24 cellular contexts compared by ENCODE assay signal in genomic region chr2:181324912-181325311, GRCh38.
DNase-seq lines count a peak whose midpoint lies in the region; ATAC-seq, FAIRE-seq and TF ChIP-seq lines count a peak whose summit lies in the region.
"Had no signal": no experiment of that assay in that cellular context is flagged by ENCODE, and none has a peak within 500 bp of the region (broad histone marks: within the 10 kb centered on the region; RNA-seq: fewer than 3 reads in every experiment).

No MANE protein-coding gene starts in this region.

- no peaks in the 10 kb centered on the region for H4K20me1 ChIP-seq in HepG2 (ENCODE audit: insufficient read depth, low read length)
- H4K20me1 ChIP-seq in K562 (replicated peaks; ENCODE audit: control insufficient read depth, insufficient read depth, low read length): no peaks in the 10 kb centered on the region
- H4K20me1 ChIP-seq: BLaER1 had no signal

- H3K9ac ChIP-seq in HepG2 (ENCODE audit: insufficient read depth, low read depth, low read length): no peak overlapping the region
- H3K9ac ChIP-seq in K562 (ENCODE audit: insufficient read depth in 1 of 2, low read depth in 2 of 2, low read length in 2 of 2): no peak overlapping the region
- H3K9ac ChIP-seq: BLaER1 had no signal

- TF ChIP-seq RAD21 in HepG2 (CRISPR knock-in tag; IDR thresholded peaks at IDR 0.05) (no peak), K562 (CRISPR knock-in tag; conservative IDR thresholded peaks at IDR 0.05 in 1 of 2, IDR thresholded peaks at IDR 0.05 in 1 of 2) (no peak)

- no peak overlapping the region for H3K4me3 ChIP-seq in HepG2 (replicated peaks in 1 of 3; ENCODE audit: insufficient read depth in 1 of 3, low read depth in 2 of 3, low read length in 3 of 3)
- H3K4me3 ChIP-seq in right lobe of liver: no peak overlapping the region
- H3K4me3 ChIP-seq in K562: no peak overlapping the region
- H3K4me3 ChIP-seq: BLaER1 had no signal

- H3K4me1 ChIP-seq in HepG2 (ENCODE audit: insufficient read depth, low read length): no peaks in the 10 kb centered on the region
- no peaks in the 10 kb centered on the region for H3K4me1 ChIP-seq in right lobe of liver
- H3K4me1 ChIP-seq in K562 (replicated peaks in 1 of 2; ENCODE audit: control insufficient read depth in 2 of 2, insufficient read depth in 2 of 2, low read length in 2 of 2): no peaks in the 10 kb centered on the region
- H3K4me1 ChIP-seq: BE2C, BLaER1 had no signal

- H3K4me2 ChIP-seq in HepG2 (ENCODE audit: low read depth, low read length) (no peak overlapping the region), K562 (ENCODE audit: insufficient read depth, low read length) (no peak overlapping the region)
- H3K4me2 ChIP-seq: BLaER1 had no signal

- CTCF ChIA-PET in HepG2 (lab: Yijun Ruan, JAX; ENCODE audit: low intra/inter-chr PET ratio, low total read pairs): no interaction called here
- CTCF ChIA-PET in K562 (lab: Yijun Ruan, JAX; ENCODE audit: low intra/inter-chr PET ratio): no interaction called here

- DNase-seq in HepG2 (ENCODE audit: low spot score): no peak
- DNase-seq in right lobe of liver: no peak
- DNase-seq in K562 (ENCODE audit: extremely low read depth in 1 of 4, low spot score in 3 of 4): no peak
- DNase-seq in frontal cortex (ENCODE audit: low spot score in 2 of 2): no peak
- DNase-seq in NCI-H2029 treated with DMSO at 0.1 percent for 48 hours (lab: John Stamatoyannopoulos, UW): no peak
- no peak for DNase-seq in NCI-H2227 (lab: John Stamatoyannopoulos, UW; ENCODE audit: unreplicated experiment)
- no peak for DNase-seq in NCI-H82 (lab: John Stamatoyannopoulos, UW)
- DNase-seq: ACHN; BE2C; C1 segment of cervical spinal cord; CD4-positive, alpha-beta memory T cell; CD4-positive, CD25-positive, alpha-beta regulatory T cell; CD8-positive, alpha-beta memory T cell; COR-L47; DMS 273 treated with DMSO at 0.1 percent for 48 hours; DMS153; DMS53; DMS79; DND-41; EL; GDM1 had no signal

- ATAC-seq in HepG2 (no peak), right lobe of liver (no peak), K562 (no peak)

- H3K36me3 ChIP-seq in HepG2 (replicated peaks in 1 of 2; ENCODE audit: control insufficient read depth in 1 of 2, insufficient read depth in 2 of 2, low read length in 2 of 2) (no peaks in the 10 kb centered on the region), right lobe of liver (no peaks in the 10 kb centered on the region), K562 (ENCODE audit: control insufficient read depth, insufficient read depth, low read length) (no peaks in the 10 kb centered on the region)
- H3K36me3 ChIP-seq: BE2C, BLaER1 had no signal

- intact Hi-C loops in HepG2 (cut with micrococcal nuclease; ENCODE audit: unreplicated experiment) (no loop called here), right lobe of liver (cut with DNase I) (no loop called here), K562 (cut with micrococcal nuclease) (no loop called here)

- no peak overlapping the region for H2AFZ ChIP-seq in HepG2 (ENCODE audit: low read length)
- no peak overlapping the region for H2AFZ ChIP-seq in K562 (ENCODE audit: low read depth, low read length)

- no peaks in the 10 kb centered on the region for H3K9me1 ChIP-seq in K562 (ENCODE audit: control insufficient read depth, insufficient read depth, low read length)

- TF ChIP-seq EP300 in HepG2 (IDR thresholded peaks at IDR 0.05; ENCODE audit: low read depth in 2 of 2, low read length in 2 of 2) (no peak), HepG2 (CRISPR knock-in tag; IDR thresholded peaks at IDR 0.05; ENCODE audit: borderline replicate concordance) (no peak), K562 (IDR thresholded peaks at IDR 0.05; ENCODE audit: low read length) (no peak)

- no peak for TF ChIP-seq CTCF in HepG2 (CRISPR knock-in tag; IDR thresholded peaks at IDR 0.05)
- TF ChIP-seq CTCF in right lobe of liver (IDR thresholded peaks at IDR 0.05): no peak
- TF ChIP-seq CTCF in K562 (IDR thresholded peaks at IDR 0.05 in 2 of 3, conservative IDR thresholded peaks at IDR 0.05 in 1 of 3; ENCODE audit: insufficient read depth in 2 of 3, low read depth in 1 of 3, low read length in 3 of 3): no peak

- H3K9me3 ChIP-seq in HepG2 (ENCODE audit: low read length) (no peaks in the 10 kb centered on the region), right lobe of liver (no peaks in the 10 kb centered on the region), K562 (replicated peaks; ENCODE audit: control insufficient read depth, insufficient read depth, low read depth, low read length) (no peaks in the 10 kb centered on the region)
- H3K9me3 ChIP-seq: BE2C had no signal

- no peaks in the 10 kb centered on the region for H3K27me3 ChIP-seq in HepG2 (ENCODE audit: control insufficient read depth in 1 of 2, insufficient read depth in 2 of 2, low read length in 2 of 2)
- no peaks in the 10 kb centered on the region for H3K27me3 ChIP-seq in right lobe of liver
- H3K27me3 ChIP-seq in K562 (ENCODE audit: control insufficient read depth in 2 of 2, insufficient read depth in 2 of 2, low read length in 2 of 2): no peaks in the 10 kb centered on the region
- H3K27me3 ChIP-seq: BE2C, BLaER1 had no signal

- H3K79me2 ChIP-seq in HepG2 (ENCODE audit: insufficient read depth, low read length) (no peaks in the 10 kb centered on the region), K562 (ENCODE audit: control insufficient read depth, insufficient read depth, low read length) (no peaks in the 10 kb centered on the region)

- TF ChIP-seq POLR2A in HepG2 (IDR thresholded peaks at IDR 0.05; ENCODE audit: insufficient read depth in 1 of 2, low read depth in 2 of 2, low read length in 2 of 2) (no peak), right lobe of liver (IDR thresholded peaks at IDR 0.05) (no peak), K562 (conservative IDR thresholded peaks at IDR 0.05) (no peak)

- in situ Hi-C loops in HepG2 (cut with HindIII; ENCODE audit: extremely low pct_ligation_motif_present, low pct_unique_long_range_greater_than_20kb) (no loop called here), K562 (cut with MboI) (no loop called here)

- POLR2A ChIA-PET in HepG2 (lab: Yijun Ruan, JAX) (no interaction called here), K562 (lab: Yijun Ruan, JAX) (no interaction called here)

- no peak overlapping the region for H3K27ac ChIP-seq in HepG2 (ENCODE audit: extremely low read length, insufficient read depth, low read length)
- no peak overlapping the region for H3K27ac ChIP-seq in right lobe of liver
- no peak overlapping the region for H3K27ac ChIP-seq in K562 (ENCODE audit: extremely low read depth, low read depth, low read length)
- H3K27ac ChIP-seq: 22Rv1, BLaER1 had no signal

- FAIRE-seq in HepG2 (lab: Jason Lieb, UNC): no peak
- FAIRE-seq in K562 (lab: Jason Lieb, UNC): no peak
- FAIRE-seq in frontal cortex (lab: Jason Lieb, UNC): peak; percentile 23
- FAIRE-seq: GM12891 had no signal

- BruUV-seq in HepG2 (replicated peaks; lab: Mats Ljungman, UMichigan) (no TSS peak), K562 (replicated peaks; lab: Mats Ljungman, UMichigan) (no TSS peak)

TF ChIP-seq in HepG2, 621 proteins besides CTCF, POLR2A, EP300 and RAD21:
- no peak for TF ChIP-seq HDAC1 (CRISPR knock-in tag; IDR thresholded peaks at IDR 0.05)
- TF ChIP-seq ZNF503 (CRISPR knock-in tag; IDR thresholded peaks at IDR 0.05): no peak
- peak; percentile 52; the same call in 1 of the 2 replicates for TF ChIP-seq MAFF (IDR thresholded peaks at IDR 0.05; ENCODE audit: low read depth, low read length)
- no peak for TF ChIP-seq ZNF713 (CRISPR knock-in tag; IDR thresholded peaks at IDR 0.05)
- TF ChIP-seq ZFP37 (CRISPR knock-in tag; IDR thresholded peaks at IDR 0.05; ENCODE audit: borderline replicate concordance): no peak
- TF ChIP-seq MAFK (conservative IDR thresholded peaks at IDR 0.05 in 1 of 2, IDR thresholded peaks at IDR 0.05 in 1 of 2; ENCODE audit: low read length in 2 of 2): peak in 1 of 2 experiments; percentile 64; a peak in 2 of 4 replicates

TF ChIP-seq in K562, 482 proteins besides CTCF, POLR2A, EP300 and RAD21:
- TF ChIP-seq MAFG (tag; conservative IDR thresholded peaks at IDR 0.05) (0 out of 2 replicates have a peak, but pooled peaks have one; percentile 9), C11orf30 (IDR thresholded peaks at IDR 0.05; ENCODE audit: low read depth) (peak; percentile 41; the same call in 1 of the 2 replicates), ZNF316 (IDR thresholded peaks at IDR 0.05) (peak; percentile 67), SP1 (CRISPR knock-in tag; IDR thresholded peaks at IDR 0.05) (no peak), CBX3 (IDR thresholded peaks at IDR 0.05; ENCODE audit: borderline replicate concordance in 1 of 2, low read length in 2 of 2) (no peak)

Comparison
In these comparisons a context has a peak if more than half of its experiments do, and no peak if none do; other contexts are left out.
1. Of the 241 proteins assayed by ChIP-seq in both HepG2 and K562: peak only in HepG2: MAFF; only in K562: MAFG; in both: none; in neither: 238; mixed calls (peak in some experiments, not most) for 1.